Comparison of ENCODE assay signal across 1 cellular context in genomic region chr11:96191752-96192151, GRCh38.
TF ChIP-seq lines count a peak whose summit lies in the region.

No MANE protein-coding gene starts in this region.

TF ChIP-seq in GM23338, 12 proteins besides CTCF, POLR2A, EP300 and RAD21 (continued from another document):
- TF ChIP-seq, protein P1, sequence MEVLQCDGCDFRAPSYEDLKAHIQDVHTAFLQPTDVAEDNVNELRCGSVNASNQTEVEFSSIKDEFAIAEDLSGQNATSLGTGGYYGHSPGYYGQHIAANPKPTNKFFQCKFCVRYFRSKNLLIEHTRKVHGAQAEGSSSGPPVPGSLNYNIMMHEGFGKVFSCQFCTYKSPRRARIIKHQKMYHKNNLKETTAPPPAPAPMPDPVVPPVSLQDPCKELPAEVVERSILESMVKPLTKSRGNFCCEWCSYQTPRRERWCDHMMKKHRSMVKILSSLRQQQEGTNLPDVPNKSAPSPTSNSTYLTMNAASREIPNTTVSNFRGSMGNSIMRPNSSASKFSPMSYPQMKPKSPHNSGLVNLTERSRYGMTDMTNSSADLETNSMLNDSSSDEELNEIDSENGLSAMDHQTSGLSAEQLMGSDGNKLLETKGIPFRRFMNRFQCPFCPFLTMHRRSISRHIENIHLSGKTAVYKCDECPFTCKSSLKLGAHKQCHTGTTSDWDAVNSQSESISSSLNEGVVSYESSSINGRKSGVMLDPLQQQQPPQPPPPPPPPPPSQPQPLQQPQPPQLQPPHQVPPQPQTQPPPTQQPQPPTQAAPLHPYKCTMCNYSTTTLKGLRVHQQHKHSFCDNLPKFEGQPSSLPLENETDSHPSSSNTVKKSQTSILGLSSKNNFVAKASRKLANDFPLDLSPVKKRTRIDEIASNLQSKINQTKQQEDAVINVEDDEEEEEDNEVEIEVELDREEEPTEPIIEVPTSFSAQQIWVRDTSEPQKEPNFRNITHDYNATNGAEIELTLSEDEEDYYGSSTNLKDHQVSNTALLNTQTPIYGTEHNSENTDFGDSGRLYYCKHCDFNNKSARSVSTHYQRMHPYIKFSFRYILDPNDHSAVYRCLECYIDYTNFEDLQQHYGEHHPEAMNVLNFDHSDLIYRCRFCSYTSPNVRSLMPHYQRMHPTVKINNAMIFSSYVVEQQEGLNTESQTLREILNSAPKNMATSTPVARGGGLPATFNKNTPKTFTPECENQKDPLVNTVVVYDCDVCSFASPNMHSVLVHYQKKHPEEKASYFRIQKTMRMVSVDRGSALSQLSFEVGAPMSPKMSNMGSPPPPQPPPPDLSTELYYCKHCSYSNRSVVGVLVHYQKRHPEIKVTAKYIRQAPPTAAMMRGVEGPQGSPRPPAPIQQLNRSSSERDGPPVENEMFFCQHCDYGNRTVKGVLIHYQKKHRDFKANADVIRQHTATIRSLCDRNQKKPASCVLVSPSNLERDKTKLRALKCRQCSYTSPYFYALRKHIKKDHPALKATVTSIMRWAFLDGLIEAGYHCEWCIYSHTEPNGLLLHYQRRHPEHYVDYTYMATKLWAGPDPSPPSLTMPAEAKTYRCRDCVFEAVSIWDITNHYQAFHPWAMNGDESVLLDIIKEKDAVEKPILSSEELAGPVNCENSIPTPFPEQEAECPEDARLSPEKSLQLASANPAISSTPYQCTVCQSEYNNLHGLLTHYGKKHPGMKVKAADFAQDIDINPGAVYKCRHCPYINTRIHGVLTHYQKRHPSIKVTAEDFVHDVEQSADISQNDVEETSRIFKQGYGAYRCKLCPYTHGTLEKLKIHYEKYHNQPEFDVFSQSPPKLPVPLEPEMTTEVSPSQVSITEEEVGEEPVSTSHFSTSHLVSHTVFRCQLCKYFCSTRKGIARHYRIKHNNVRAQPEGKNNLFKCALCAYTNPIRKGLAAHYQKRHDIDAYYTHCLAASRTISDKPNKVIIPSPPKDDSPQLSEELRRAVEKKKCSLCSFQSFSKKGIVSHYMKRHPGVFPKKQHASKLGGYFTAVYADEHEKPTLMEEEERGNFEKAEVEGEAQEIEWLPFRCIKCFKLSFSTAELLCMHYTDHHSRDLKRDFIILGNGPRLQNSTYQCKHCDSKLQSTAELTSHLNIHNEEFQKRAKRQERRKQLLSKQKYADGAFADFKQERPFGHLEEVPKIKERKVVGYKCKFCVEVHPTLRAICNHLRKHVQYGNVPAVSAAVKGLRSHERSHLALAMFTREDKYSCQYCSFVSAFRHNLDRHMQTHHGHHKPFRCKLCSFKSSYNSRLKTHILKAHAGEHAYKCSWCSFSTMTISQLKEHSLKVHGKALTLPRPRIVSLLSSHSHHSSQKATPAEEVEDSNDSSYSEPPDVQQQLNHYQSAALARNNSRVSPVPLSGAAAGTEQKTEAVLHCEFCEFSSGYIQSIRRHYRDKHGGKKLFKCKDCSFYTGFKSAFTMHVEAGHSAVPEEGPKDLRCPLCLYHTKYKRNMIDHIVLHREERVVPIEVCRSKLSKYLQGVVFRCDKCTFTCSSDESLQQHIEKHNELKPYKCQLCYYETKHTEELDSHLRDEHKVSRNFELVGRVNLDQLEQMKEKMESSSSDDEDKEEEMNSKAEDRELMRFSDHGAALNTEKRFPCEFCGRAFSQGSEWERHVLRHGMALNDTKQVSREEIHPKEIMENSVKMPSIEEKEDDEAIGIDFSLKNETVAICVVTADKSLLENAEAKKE (CRISPR knock-in tag; IDR thresholded peaks at IDR 0.05): no peak
- TF ChIP-seq JUNB (IDR thresholded peaks at IDR 0.05; ENCODE audit: unreplicated experiment) (no peak), NANOG (IDR thresholded peaks at IDR 0.05; ENCODE audit: borderline replicate concordance) (no peak), ZNF331 (CRISPR knock-in tag; IDR thresholded peaks at IDR 0.05; ENCODE audit: low read depth) (no peak)
